ENCODE assay signal across 24 cellular contexts in the genomic region with DNA sequence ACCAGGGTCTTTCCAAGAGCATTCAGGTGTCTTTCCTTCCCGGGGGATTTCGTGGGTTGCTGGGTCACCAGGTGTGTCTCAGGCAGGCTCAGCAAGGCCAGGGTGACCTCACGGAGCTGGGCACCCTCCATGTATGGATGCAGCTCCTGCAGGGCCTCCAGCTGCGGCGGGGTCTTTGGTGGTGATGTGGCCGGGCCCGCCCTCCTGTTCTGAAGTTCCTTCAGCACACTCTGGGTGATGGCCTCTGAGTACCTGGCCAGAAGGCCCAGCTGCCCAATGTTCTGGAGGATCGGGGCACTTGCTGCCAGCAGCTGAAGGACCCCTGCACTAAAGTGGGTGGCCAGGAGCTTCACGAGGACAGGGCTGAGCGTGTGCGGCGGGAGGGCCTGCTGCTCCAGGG. TPM values are rescaled to one million over a fixed set of nuclear protein-coding genes. Genes with fewer than 3 reads are reported as not detected.
"Had no signal": no experiment of that assay in that cellular context is flagged by ENCODE, and none has a peak within 500 bp of the region (broad histone marks: within the 10 kb centered on the region; RNA-seq: fewer than 3 reads in every experiment).

No MANE protein-coding gene starts in this region.

- ATAC-seq: activated naive CD4-positive, alpha-beta T cell treated with anti-CD3 and anti-CD28 coated beads, Interleukin-2, amount 50 U/mL, for 72 hours; gastrocnemius medialis; left ventricle myocardium superior; stimulated activated effector memory CD8-positive, alpha-beta T cell treated with anti-CD3 and anti-CD28 coated beads, Interleukin-12 subunit alpha, Interleukin-12 subunit beta, amount 100 ng/mL, for 72 hours had no signal

- H3K4me1 ChIP-seq: gastrocnemius medialis, sigmoid colon had no signal

- H3K4me3 ChIP-seq: adrenal gland, gastrocnemius medialis, sigmoid colon, SK-N-MC, upper lobe of left lung had no signal

- H3K9me3 ChIP-seq: adrenal gland, gastrocnemius medialis, neutrophil had no signal

- H3K27me3 ChIP-seq: adrenal gland, gastrocnemius medialis, neutrophil, sigmoid colon, upper lobe of left lung had no signal

- DNase-seq: activated CD4-positive, alpha-beta T cell treated with anti-CD3 and anti-CD28 coated beads for 4 hours; activated CD4-positive, alpha-beta T cell treated with anti-CD3 and anti-CD28 coated beads, Interleukin-2, amount 50 U/mL, for 4 hours; activated naive CD4-positive, alpha-beta T cell; activated T-cell treated with anti-CD3 and anti-CD28 coated beads, Interleukin-2, amount 50 U/mL, for 1 hour; aorta; central memory CD4-positive, alpha-beta T cell; endodermal cell; gastrocnemius medialis; glutamatergic neuron; left ventricle myocardium superior; naive B cell; nephron progenitor cell; sigmoid colon; stimulated activated CD4-positive, alpha-beta T cell treated with anti-CD3 and anti-CD28 coated beads, Interleukin-4, amount 100 ng/mL, for 24 hours had no signal

- H3K27ac ChIP-seq: adrenal gland, gastrocnemius medialis, neutrophil, sigmoid colon, SK-N-MC had no signal

RNA-seq across cellular contexts. Expression of a gene that starts 48.7 kb away (rescaled TPM):
- total RNA-seq: activated naive CD4-positive, alpha-beta T cell treated with anti-CD3 and anti-CD28 coated beads, Interleukin-2, amount 50 U/mL, for 72 hours; endodermal cell; gastrocnemius medialis; lung microvascular endothelial cell; mucosa of gallbladder; osteocyte; T-helper 1 cell treated with Interleukin-12 subunit alpha and Interleukin-12 subunit beta and Interleukin-4 antibody, amounts not matched to agents 30 ng/mL and 1 ng/mL, for 36 hours had no signal
